In the genomic region with DNA sequence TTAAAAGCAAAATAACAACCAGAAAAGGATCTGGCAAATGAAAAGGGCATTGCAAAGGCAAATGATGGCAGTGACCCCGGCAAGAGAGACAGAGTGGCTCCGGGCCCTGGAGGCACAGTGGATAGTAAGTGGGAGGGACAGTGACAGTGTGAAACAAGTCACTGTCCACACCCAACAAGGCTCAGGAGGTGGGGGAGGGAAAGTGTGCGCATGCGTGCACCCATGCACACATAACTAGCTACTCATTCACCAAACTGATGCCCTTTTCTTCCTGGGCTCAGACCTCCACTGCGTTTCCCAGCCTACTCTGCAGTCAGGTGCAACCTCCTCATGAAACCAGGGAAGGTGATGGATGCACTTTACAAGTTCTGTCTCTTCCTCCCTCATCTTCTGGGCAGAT, we compare ENCODE assay signal across 24 cellular contexts.
"Had no signal": no experiment of that assay in that cellular context is flagged by ENCODE, and none has a peak within 500 bp of the region (broad histone marks: within the 10 kb centered on the region; RNA-seq: fewer than 3 reads in every experiment).

No MANE protein-coding gene starts in this region.

- H3K36me3 ChIP-seq: SJSA1 had no signal

- H3K4me2 ChIP-seq: KMS-11 had no signal

- H3K4me1 ChIP-seq: SJSA1 had no signal

- FAIRE-seq: astrocyte had no signal

- H3K27me3 ChIP-seq: SJSA1 had no signal

- H3K9ac ChIP-seq: KMS-11 had no signal

- H3K9me3 ChIP-seq: SJSA1 had no signal

- H3K27ac ChIP-seq: KMS-11, SJSA1 had no signal

- DNase-seq: activated CD4-positive, alpha-beta T cell treated with anti-CD3 and anti-CD28 coated beads for 48 hours; activated CD4-positive, alpha-beta T cell treated with anti-CD3 and anti-CD28 coated beads, Interleukin-2, amount 50 U/mL, for 4 hours; activated CD4-positive, CD25-positive, alpha-beta regulatory T cell treated with anti-CD3 and anti-CD28 coated beads, Interleukin-2, amount 50 U/mL, for 72 hours; activated CD8-positive, alpha-beta memory T cell treated with anti-CD3 and anti-CD28 coated beads, Interleukin-2, amount 50 U/mL, for 48 hours; activated CD8-positive, alpha-beta T cell treated with anti-CD3 and anti-CD28 coated beads, Interleukin-2, amount 10 ng/mL, durations not matched to agents 7 days and 5 days; activated naive CD4-positive, alpha-beta T cell treated with anti-CD3 and anti-CD28 coated beads for 36 hours; activated T-cell treated with anti-CD3 and anti-CD28 coated beads, Interleukin-2, amount 50 U/mL, for 1 hour; NCI-H1092 treated with DMSO at 0.1 percent for 48 hours; NCI-H1417 treated with DMSO at 0.1 percent for 48 hours; NCI-H1694; NCI-H2029; NCI-H510A treated with DMSO at 0.1 percent for 48 hours; NCI-H69; NK-92 treated with Interleukin-12 subunit alpha and Interleukin-12 subunit beta, amount 100 ng/mL, for 24 hours; OCI-M1; RPMI8226; SHP77; T-helper 17 cell; T-helper 9 cell had no signal

- ATAC-seq: activated CD8-positive, alpha-beta T cell treated with anti-CD3 and anti-CD28 coated beads, Interleukin-2, amount 10 ng/mL, durations not matched to agents 7 days and 5 days; Panc1; T-helper 17 cell; WTC11 had no signal

- H3K4me3 ChIP-seq: SJSA1 had no signal
